8 cellular contexts compared by ENCODE assay signal in the genomic region with DNA sequence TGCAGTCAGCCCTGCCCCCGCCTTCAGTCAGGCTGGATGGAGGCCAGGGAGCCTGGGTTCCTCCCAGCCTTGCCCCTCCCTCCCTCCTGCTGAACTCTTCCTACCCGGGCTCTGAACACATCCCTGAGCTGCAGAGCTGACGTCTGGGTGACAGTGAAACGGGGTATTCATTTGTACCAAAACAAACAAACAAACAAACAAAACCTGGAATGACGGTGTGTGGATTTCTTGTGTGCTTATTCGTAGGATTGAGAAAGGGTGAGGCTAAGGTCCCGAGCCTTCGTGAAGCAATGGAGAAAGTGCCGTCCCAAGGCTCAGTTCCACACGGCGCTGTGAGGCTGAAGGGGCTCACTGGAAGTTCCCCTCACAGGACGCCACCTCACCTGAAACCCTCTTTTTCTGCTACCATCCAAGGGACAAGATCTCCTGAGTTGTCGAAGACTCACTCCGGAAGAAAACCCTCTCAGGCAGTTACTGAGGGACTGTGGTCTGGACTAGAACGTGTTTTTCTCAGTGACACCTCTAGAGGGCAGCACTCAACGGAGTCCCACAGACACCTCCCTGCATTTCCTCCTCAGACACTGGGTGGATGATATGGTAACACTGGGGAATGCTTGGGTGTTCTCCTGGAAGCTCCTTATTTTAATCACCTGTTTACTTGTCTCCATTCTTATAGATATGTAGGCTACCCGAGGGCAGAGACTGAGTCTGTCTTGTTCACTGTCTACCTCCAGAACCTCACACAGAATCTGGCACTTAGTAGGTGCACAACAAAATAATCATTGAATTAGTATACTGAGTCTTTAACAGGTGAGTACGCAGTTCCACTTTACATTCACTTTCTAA. TPM values are rescaled to one million over a fixed set of nuclear protein-coding genes. Genes with fewer than 3 reads are reported as not detected.
A peak's percentile ranks its signal among the peaks of the same experiment; 100 is the strongest.
DNase-seq lines count a peak whose midpoint lies in the region; ATAC-seq lines count a peak whose summit lies in the region.

No MANE protein-coding gene starts in this region.

- H3K4me3 ChIP-seq in CD4-positive, CD25-positive, alpha-beta regulatory T cell (ENCODE audit: low read depth, low read length): peak overlapping the region; percentile 87

- no peaks in the 10 kb centered on the region for H3K9me3 Mint-ChIP-seq in CD4-positive, CD25-positive, alpha-beta regulatory T cell

- no peaks in the 10 kb centered on the region for H3K36me3 Mint-ChIP-seq in CD4-positive, CD25-positive, alpha-beta regulatory T cell

- peak; percentile 91 to 95 for ATAC-seq in CD4-positive, CD25-positive, alpha-beta regulatory T cell (ENCODE audit: low read depth in 2 of 2)
- ATAC-seq in GM19351 (IDR thresholded peaks at IDR 0.05; ENCODE audit: unreplicated experiment) (peak; percentile 100), HG03460 (IDR thresholded peaks at IDR 0.05; ENCODE audit: unreplicated experiment) (peak; percentile 99)

- no peaks in the 10 kb centered on the region for H3K9me3 ChIP-seq in CD4-positive, CD25-positive, alpha-beta regulatory T cell (ENCODE audit: control insufficient read depth in 2 of 2, low read length in 2 of 2)

- peaks cover 8% of the 10 kb centered on the region for H3K27me3 Mint-ChIP-seq in CD4-positive, CD25-positive, alpha-beta regulatory T cell

- H3K4me3 Mint-ChIP-seq in CD4-positive, CD25-positive, alpha-beta regulatory T cell: peak overlapping the region; percentile 30 to 88 (median 80)

- H3K4me1 Mint-ChIP-seq in CD4-positive, CD25-positive, alpha-beta regulatory T cell: peaks cover 0 to 7% (median 3%) of the 10 kb centered on the region in 4 donors

- H3K27ac Mint-ChIP-seq in CD4-positive, CD25-positive, alpha-beta regulatory T cell: peak overlapping the region in 2 of 3 donors; percentile 48 to 80

- H3K27me3 ChIP-seq in CD4-positive, CD25-positive, alpha-beta regulatory T cell (ENCODE audit: control insufficient read depth, insufficient read depth, low read length): no peaks in the 10 kb centered on the region

- no peaks in the 10 kb centered on the region for H3K36me3 ChIP-seq in CD4-positive, CD25-positive, alpha-beta regulatory T cell (ENCODE audit: control insufficient read depth, insufficient read depth, low read length)

- DNase-seq in CD4-positive, CD25-positive, alpha-beta regulatory T cell: peak; percentile 41 to 77 (median 67)
- DNase-seq in NCI-H524 treated with DMSO at 0.1 percent for 48 hours (lab: John Stamatoyannopoulos, UW): peak; percentile 19
- DNase-seq in activated CD4-positive, alpha-beta T cell treated with anti-CD3 and anti-CD28 coated beads, Interleukin-2, amount 50 U/mL, for 24 hours (ENCODE audit: low read depth in 1 of 2, low spot score in 1 of 2): peak; percentile 30 to 59
- DNase-seq in ecto neural progenitor cell (ENCODE audit: low spot score): peak; percentile 69
- peak; percentile 54 to 73 for DNase-seq in lung microvascular endothelial cell (ENCODE audit: low read depth in 2 of 2)
- peak; percentile 49 for DNase-seq in stimulated activated CD8-positive, alpha-beta memory T cell treated with anti-CD3 and anti-CD28 coated beads, Interleukin-12 subunit alpha, Interleukin-12 subunit beta, amount 100 ng/mL, for 1 hour (ENCODE audit: low read depth)

- peaks cover 6% of the 10 kb centered on the region for H3K4me1 ChIP-seq in CD4-positive, CD25-positive, alpha-beta regulatory T cell (ENCODE audit: control insufficient read depth, insufficient read depth, low read length, poor library complexity, severe bottlenecking)

- peak overlapping the region; percentile 5 for H3K27ac ChIP-seq in CD4-positive, CD25-positive, alpha-beta regulatory T cell (ENCODE audit: insufficient read depth, low read length, poor library complexity, severe bottlenecking)

RNA-seq across cellular contexts. Expression of gene GSTA3, which starts 27.3 kb away (rescaled TPM):
- not detected for total RNA-seq in CD4-positive, CD25-positive, alpha-beta regulatory T cell
- polyA plus RNA-seq in CD4-positive, CD25-positive, alpha-beta regulatory T cell: not detected
- not detected in 2 replicates for total RNA-seq in lung microvascular endothelial cell

RNA-seq across cellular contexts. Expression of gene GSTA5, which starts 41.6 kb away (rescaled TPM):
- total RNA-seq in CD4-positive, CD25-positive, alpha-beta regulatory T cell: not detected
- polyA plus RNA-seq in CD4-positive, CD25-positive, alpha-beta regulatory T cell: not detected
- not detected in 2 replicates for total RNA-seq in lung microvascular endothelial cell

Comparison
In these comparisons a context has a peak if more than half of its experiments do, and no peak if none do; other contexts are left out.
1. Peak in every context shown above with its lines: DNase-seq, ATAC-seq, H3K4me3 ChIP-seq and H3K27ac ChIP-seq.
2. DNase-seq: peak in every context shown above with its lines; median percentile 69 in ecto neural progenitor cell; 67 in CD4-positive, CD25-positive, alpha-beta regulatory T cell; 64 in lung microvascular endothelial cell; 49 in stimulated activated CD8-positive, alpha-beta memory T cell treated with anti-CD3 and anti-CD28 coated beads, Interleukin-12 subunit alpha, Interleukin-12 subunit beta, amount 100 ng/mL, for 1 hour; 44 in activated CD4-positive, alpha-beta T cell treated with anti-CD3 and anti-CD28 coated beads, Interleukin-2, amount 50 U/mL, for 24 hours; 19 in NCI-H524 treated with DMSO at 0.1 percent for 48 hours.